25 cellular contexts compared by ENCODE assay signal in the genomic region with DNA sequence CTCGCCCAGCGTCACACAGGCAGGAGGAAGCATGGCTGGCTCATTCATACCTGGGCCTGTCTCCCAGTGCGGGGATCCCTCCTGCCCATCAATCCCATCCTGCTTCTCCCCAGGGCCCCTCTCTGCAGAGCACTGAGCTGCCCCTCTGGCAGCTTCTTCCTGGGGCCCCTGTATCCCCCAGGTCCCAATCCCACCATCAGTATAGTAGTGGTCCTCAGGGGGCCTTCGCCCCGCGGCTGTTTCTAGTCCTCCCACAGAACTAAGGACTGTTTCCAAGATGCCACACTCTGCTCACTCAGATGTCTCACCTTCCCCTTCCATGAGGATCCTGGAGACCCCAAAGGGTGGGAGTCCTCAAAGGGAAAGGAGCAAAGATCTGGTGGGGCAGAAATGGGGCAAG.
"Had no signal": no experiment of that assay in that cellular context is flagged by ENCODE, and none has a peak within 500 bp of the region (broad histone marks: within the 10 kb centered on the region; RNA-seq: fewer than 3 reads in every experiment).

No MANE protein-coding gene starts in this region.

- H3K9me3 Mint-ChIP-seq: activated naive CD4-positive, alpha-beta T cell treated with anti-CD3 and anti-CD28 coated beads, Interleukin-2, amount 10 ng/mL, durations not matched to agents 7 days and 5 days; activated T-helper 1 cell treated with anti-CD3 and anti-CD28 coated beads, Interleukin-12 subunit alpha, Interleukin-12 subunit beta, Interleukin-2, Interleukin-4 antibody, amounts not matched to agents 30 ng/mL and 10 ng/mL and 1 ng/mL, durations not matched to agents 14 hours and 24 hours and 36 hours; neural progenitor cell; stimulated activated memory B cell treated with anti-CD40 and anti-IgM and Interleukin-4, amounts not matched to agents 10 μg/mL and 1 μg/mL and 100 μg/mL, for 72 hours; stimulated activated naive CD8-positive, alpha-beta T cell treated with anti-CD3 and anti-CD28 coated beads, Interleukin-15, amount 100 ng/mL, for 72 hours; T-helper 1 cell treated with Interleukin-12 subunit alpha and Interleukin-12 subunit beta and Interleukin-4 antibody, amounts not matched to agents 30 μg/mL and 1 μg/mL, for 36 hours had no signal

- DNase-seq: activated CD4-positive, alpha-beta T cell treated with anti-CD3 and anti-CD28 coated beads for 48 hours; activated CD4-positive, alpha-beta T cell treated with anti-CD3 and anti-CD28 coated beads, Interleukin-2, amount 50 U/mL, for 48 hours; activated CD8-positive, alpha-beta memory T cell treated with anti-CD3 and anti-CD28 coated beads for 24 hours; activated gamma-delta T cell; activated naive CD4-positive, alpha-beta T cell treated with anti-CD3 and anti-CD28 coated beads, Interleukin-2, amount 10 ng/mL, durations not matched to agents 7 days and 5 days; amygdala; caudate nucleus; foreskin keratinocyte; left lung; stimulated activated CD4-positive, alpha-beta T cell treated with anti-CD3 and anti-CD28 coated beads, Interleukin-12 subunit alpha, Interleukin-12 subunit beta, amount 100 ng/mL, for 4 hours; stimulated activated CD4-positive, alpha-beta T cell treated with anti-CD3 and anti-CD28 coated beads, Interleukin-4, amount 100 ng/mL, for 24 hours; stimulated activated naive CD8-positive, alpha-beta T cell treated with anti-CD3 and anti-CD28 coated beads, Interleukin-15, amount 100 ng/mL, for 72 hours; substantia nigra; SW 1271; T-helper 9 cell; thyroid gland had no signal

- ATAC-seq: activated CD4-positive, CD25-positive, alpha-beta regulatory T cell treated with anti-CD3 and anti-CD28 coated beads, Interleukin-2, amount 50 U/mL, for 24 hours; foreskin keratinocyte; left lung; right lobe of liver; stimulated activated memory B cell treated with anti-CD40 and anti-IgM and Interleukin-4, amounts not matched to agents 10 μg/mL and 1 μg/mL and 100 μg/mL, for 72 hours; stimulated activated naive CD8-positive, alpha-beta T cell treated with anti-CD3 and anti-CD28 coated beads, Interleukin-15, amount 100 ng/mL, for 72 hours had no signal

- H3K4me3 Mint-ChIP-seq: activated naive CD4-positive, alpha-beta T cell treated with anti-CD3 and anti-CD28 coated beads, Interleukin-2, amount 10 ng/mL, durations not matched to agents 7 days and 5 days; activated T-helper 1 cell treated with anti-CD3 and anti-CD28 coated beads, Interleukin-12 subunit alpha, Interleukin-12 subunit beta, Interleukin-2, Interleukin-4 antibody, amounts not matched to agents 30 ng/mL and 10 ng/mL and 1 ng/mL, durations not matched to agents 14 hours and 24 hours and 36 hours; neural progenitor cell; stimulated activated memory B cell treated with anti-CD40 and anti-IgM and Interleukin-4, amounts not matched to agents 10 μg/mL and 1 μg/mL and 100 μg/mL, for 72 hours; stimulated activated naive CD8-positive, alpha-beta T cell treated with anti-CD3 and anti-CD28 coated beads, Interleukin-15, amount 100 ng/mL, for 72 hours; T-helper 1 cell treated with Interleukin-12 subunit alpha and Interleukin-12 subunit beta and Interleukin-4 antibody, amounts not matched to agents 30 μg/mL and 1 μg/mL, for 36 hours had no signal

- H3K4me1 ChIP-seq: esophagus muscularis mucosa, left lung, right lobe of liver, thyroid gland had no signal

- H3K27ac ChIP-seq: esophagus muscularis mucosa, foreskin keratinocyte, left lung, neural progenitor cell, right lobe of liver, skin epidermis, thyroid gland, VCaP had no signal

- H3K4me3 ChIP-seq: esophagus muscularis mucosa, left lung, neural progenitor cell, right lobe of liver, skin epidermis, thyroid gland had no signal

- H3K36me3 Mint-ChIP-seq: activated naive CD4-positive, alpha-beta T cell treated with anti-CD3 and anti-CD28 coated beads, Interleukin-2, amount 10 ng/mL, durations not matched to agents 7 days and 5 days; neural progenitor cell; stimulated activated memory B cell treated with anti-CD40 and anti-IgM and Interleukin-4, amounts not matched to agents 10 μg/mL and 1 μg/mL and 100 μg/mL, for 72 hours had no signal

- H3K27ac Mint-ChIP-seq: activated naive CD4-positive, alpha-beta T cell treated with anti-CD3 and anti-CD28 coated beads, Interleukin-2, amount 10 ng/mL, durations not matched to agents 7 days and 5 days; activated T-helper 1 cell treated with anti-CD3 and anti-CD28 coated beads, Interleukin-12 subunit alpha, Interleukin-12 subunit beta, Interleukin-2, Interleukin-4 antibody, amounts not matched to agents 30 ng/mL and 10 ng/mL and 1 ng/mL, durations not matched to agents 14 hours and 24 hours and 36 hours; neural progenitor cell; stimulated activated memory B cell treated with anti-CD40 and anti-IgM and Interleukin-4, amounts not matched to agents 10 μg/mL and 1 μg/mL and 100 μg/mL, for 72 hours; stimulated activated naive CD8-positive, alpha-beta T cell treated with anti-CD3 and anti-CD28 coated beads, Interleukin-15, amount 100 ng/mL, for 72 hours; T-helper 1 cell treated with Interleukin-12 subunit alpha and Interleukin-12 subunit beta and Interleukin-4 antibody, amounts not matched to agents 30 μg/mL and 1 μg/mL, for 36 hours had no signal

- H3K27me3 ChIP-seq: foreskin keratinocyte, right lobe of liver, thyroid gland had no signal

- H3K9me3 ChIP-seq: esophagus muscularis mucosa, left lung, right lobe of liver, thyroid gland had no signal

- H3K36me3 ChIP-seq: left lung, neural progenitor cell, right lobe of liver, thyroid gland had no signal
